9 cellular contexts compared by ENCODE assay signal in the genomic region with DNA sequence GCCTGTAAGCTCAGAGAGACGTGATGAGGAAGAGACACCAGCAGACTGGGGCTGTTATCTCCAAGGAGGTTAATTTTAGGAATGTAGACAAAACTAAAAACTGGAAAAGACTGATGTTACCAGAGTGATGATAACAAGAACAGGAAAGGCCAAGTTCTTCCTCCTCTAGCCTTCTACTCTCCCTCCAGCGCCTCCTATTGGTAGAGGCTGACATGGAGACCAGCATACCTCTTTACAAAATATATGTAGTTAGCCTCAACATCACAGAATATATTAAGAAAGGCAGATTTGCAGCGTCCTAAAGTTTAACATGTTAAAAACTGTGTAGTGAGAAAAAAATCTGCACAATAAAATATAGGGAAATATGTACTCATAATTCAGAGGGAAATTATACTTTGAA.
DNase-seq lines count a peak whose midpoint lies in the region; ATAC-seq, FAIRE-seq and TF ChIP-seq lines count a peak whose summit lies in the region.
"Had no signal": no experiment of that assay in that cellular context is flagged by ENCODE, and none has a peak within 500 bp of the region (broad histone marks: within the 10 kb centered on the region; RNA-seq: fewer than 3 reads in every experiment).

No MANE protein-coding gene starts in this region.

- no peak overlapping the region for H3K27ac ChIP-seq in C4-2B
- peak overlapping the region; percentile 58 for H3K27ac ChIP-seq in OCI-LY1 (ENCODE audit: low read depth, low read length, poor library complexity, severe bottlenecking)
- H3K27ac ChIP-seq in pancreas: no peak overlapping the region

- no peaks in the 10 kb centered on the region for H3K36me3 Mint-ChIP-seq in naive thymus-derived CD8-positive, alpha-beta T cell
- H3K36me3 Mint-ChIP-seq: activated naive CD4-positive, alpha-beta T cell treated with anti-CD3 and anti-CD28 coated beads, Interleukin-2, amount 50 U/mL, for 24 hours had no signal

- no peaks in the 10 kb centered on the region for H3K9me2 ChIP-seq in OCI-LY1 (ENCODE audit: low read depth, low read length)

- DNase-seq in globus pallidus (ENCODE audit: low spot score) (peak; percentile 71), pancreas (no peak), NCI-H526 treated with DMSO at 0.1 percent for 48 hours (lab: John Stamatoyannopoulos, UW) (no peak)
- DNase-seq in naive thymus-derived CD8-positive, alpha-beta T cell: no peak

- no peak overlapping the region for H3K27ac Mint-ChIP-seq in naive thymus-derived CD8-positive, alpha-beta T cell
- H3K27ac Mint-ChIP-seq: activated naive CD4-positive, alpha-beta T cell treated with anti-CD3 and anti-CD28 coated beads, Interleukin-2, amount 50 U/mL, for 24 hours had no signal

- no peak overlapping the region for H3K9ac ChIP-seq in OCI-LY1 (ENCODE audit: low read length)

- intact Hi-C loops in pancreas (cut with DNase I): no loop called here

- ATAC-seq in GM18519 (IDR thresholded peaks at IDR 0.05; ENCODE audit: low FRiP score, unreplicated experiment): peak; percentile 64
- no peak for ATAC-seq in pancreas
- no peak for ATAC-seq in HG02938 (IDR thresholded peaks at IDR 0.05; ENCODE audit: unreplicated experiment)
- no peak for ATAC-seq in naive thymus-derived CD8-positive, alpha-beta T cell

- FAIRE-seq in pancreas (lab: Jason Lieb, UNC): no peak

- H3K4me3 Mint-ChIP-seq in naive thymus-derived CD8-positive, alpha-beta T cell: no peak overlapping the region
- H3K4me3 Mint-ChIP-seq: activated naive CD4-positive, alpha-beta T cell treated with anti-CD3 and anti-CD28 coated beads, Interleukin-2, amount 50 U/mL, for 24 hours had no signal

- H3K4me1 ChIP-seq in OCI-LY1 (ENCODE audit: insufficient read depth, low read length, severe bottlenecking) (peaks cover 63% of the 10 kb centered on the region), pancreas (no peaks in the 10 kb centered on the region)

- POLR2A ChIA-PET in naive thymus-derived CD8-positive, alpha-beta T cell (lab: Charles Lee): no interaction called here

- H3K4me2 ChIP-seq in OCI-LY1 (ENCODE audit: low read length): no peak overlapping the region

- no peaks in the 10 kb centered on the region for H4K20me1 ChIP-seq in OCI-LY1 (ENCODE audit: insufficient read depth, low read length)

- H3K4me3 ChIP-seq in OCI-LY1 (ENCODE audit: low read depth, low read length, poor library complexity, severe bottlenecking): no peak overlapping the region
- H3K4me3 ChIP-seq in pancreas: no peak overlapping the region

- peaks cover 0 to 3% (median 0%) of the 10 kb centered on the region in 5 donors for H3K27me3 Mint-ChIP-seq in naive thymus-derived CD8-positive, alpha-beta T cell
- H3K27me3 Mint-ChIP-seq: activated naive CD4-positive, alpha-beta T cell treated with anti-CD3 and anti-CD28 coated beads, Interleukin-2, amount 50 U/mL, for 24 hours had no signal

- H3K27me3 ChIP-seq in OCI-LY1 (ENCODE audit: insufficient read depth, low read length): no peaks in the 10 kb centered on the region
- no peaks in the 10 kb centered on the region for H3K27me3 ChIP-seq in pancreas

- H3K9me3 ChIP-seq in OCI-LY1 (ENCODE audit: low read length) (no peaks in the 10 kb centered on the region), pancreas (no peaks in the 10 kb centered on the region)

- peaks cover 0 to 2% (median 0%) of the 10 kb centered on the region in 9 donors for H3K9me3 Mint-ChIP-seq in naive thymus-derived CD8-positive, alpha-beta T cell
- H3K9me3 Mint-ChIP-seq: activated naive CD4-positive, alpha-beta T cell treated with anti-CD3 and anti-CD28 coated beads, Interleukin-2, amount 50 U/mL, for 24 hours had no signal

- peaks cover 15% of the 10 kb centered on the region for H3K79me2 ChIP-seq in OCI-LY1 (ENCODE audit: insufficient read depth, low read length)

- 65 to 71% methylated on average over 3 of the region's 3 CpGs for WGBS in pancreas, 2 donors

- TF ChIP-seq CTCF in C4-2B (conservative IDR thresholded peaks at IDR 0.05) (peak; percentile 55), OCI-LY1 (IDR thresholded peaks at IDR 0.05; ENCODE audit: low read length) (peak; percentile 69), pancreas (IDR thresholded peaks at IDR 0.05) (no peak)

- no peaks in the 10 kb centered on the region for H3K4me1 Mint-ChIP-seq in naive thymus-derived CD8-positive, alpha-beta T cell
- H3K4me1 Mint-ChIP-seq: activated naive CD4-positive, alpha-beta T cell treated with anti-CD3 and anti-CD28 coated beads, Interleukin-2, amount 50 U/mL, for 24 hours had no signal

- H3K36me3 ChIP-seq in OCI-LY1 (ENCODE audit: insufficient read depth, low read length): peaks cover 24% of the 10 kb centered on the region
- no peaks in the 10 kb centered on the region for H3K36me3 ChIP-seq in pancreas

- no peaks in the 10 kb centered on the region for H3F3A ChIP-seq in OCI-LY1 (ENCODE audit: insufficient read depth, low read length)

- no peak overlapping the region for H2AFZ ChIP-seq in OCI-LY1 (ENCODE audit: low read length)

Comparison
In these comparisons a context has a peak if more than half of its experiments do, and no peak if none do; other contexts are left out.
1. CTCF ChIP-seq: peak in C4-2B (single experiment) and OCI-LY1 (single experiment); none in pancreas (0 of 4).